Comparison of ENCODE assay signal across 2 cellular contexts in the genomic region with DNA sequence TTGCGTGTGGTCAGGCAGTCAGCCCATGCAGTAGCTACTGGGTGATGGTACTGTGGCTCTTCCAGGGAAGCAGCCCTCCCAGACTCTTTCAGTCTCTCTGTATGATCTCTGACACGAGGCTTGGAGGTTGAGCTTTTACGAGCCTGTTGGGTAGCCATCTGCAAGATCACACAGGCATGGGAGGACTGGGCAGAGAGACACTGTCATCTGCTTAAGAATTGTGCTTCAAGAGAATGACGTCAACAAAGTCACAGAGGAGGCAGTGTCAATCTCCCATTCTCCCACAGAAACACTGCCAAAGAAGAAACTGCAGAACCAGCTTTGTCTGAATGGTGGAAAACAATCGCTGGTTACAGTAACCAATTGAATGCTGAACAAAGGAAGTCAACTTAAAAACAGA.
TF ChIP-seq lines count a peak whose summit lies in the region.

No MANE protein-coding gene starts in this region.

TF ChIP-seq in GM23338, 12 proteins besides CTCF, POLR2A, EP300 and RAD21 (continued from another document):
- TF ChIP-seq, protein P1, sequence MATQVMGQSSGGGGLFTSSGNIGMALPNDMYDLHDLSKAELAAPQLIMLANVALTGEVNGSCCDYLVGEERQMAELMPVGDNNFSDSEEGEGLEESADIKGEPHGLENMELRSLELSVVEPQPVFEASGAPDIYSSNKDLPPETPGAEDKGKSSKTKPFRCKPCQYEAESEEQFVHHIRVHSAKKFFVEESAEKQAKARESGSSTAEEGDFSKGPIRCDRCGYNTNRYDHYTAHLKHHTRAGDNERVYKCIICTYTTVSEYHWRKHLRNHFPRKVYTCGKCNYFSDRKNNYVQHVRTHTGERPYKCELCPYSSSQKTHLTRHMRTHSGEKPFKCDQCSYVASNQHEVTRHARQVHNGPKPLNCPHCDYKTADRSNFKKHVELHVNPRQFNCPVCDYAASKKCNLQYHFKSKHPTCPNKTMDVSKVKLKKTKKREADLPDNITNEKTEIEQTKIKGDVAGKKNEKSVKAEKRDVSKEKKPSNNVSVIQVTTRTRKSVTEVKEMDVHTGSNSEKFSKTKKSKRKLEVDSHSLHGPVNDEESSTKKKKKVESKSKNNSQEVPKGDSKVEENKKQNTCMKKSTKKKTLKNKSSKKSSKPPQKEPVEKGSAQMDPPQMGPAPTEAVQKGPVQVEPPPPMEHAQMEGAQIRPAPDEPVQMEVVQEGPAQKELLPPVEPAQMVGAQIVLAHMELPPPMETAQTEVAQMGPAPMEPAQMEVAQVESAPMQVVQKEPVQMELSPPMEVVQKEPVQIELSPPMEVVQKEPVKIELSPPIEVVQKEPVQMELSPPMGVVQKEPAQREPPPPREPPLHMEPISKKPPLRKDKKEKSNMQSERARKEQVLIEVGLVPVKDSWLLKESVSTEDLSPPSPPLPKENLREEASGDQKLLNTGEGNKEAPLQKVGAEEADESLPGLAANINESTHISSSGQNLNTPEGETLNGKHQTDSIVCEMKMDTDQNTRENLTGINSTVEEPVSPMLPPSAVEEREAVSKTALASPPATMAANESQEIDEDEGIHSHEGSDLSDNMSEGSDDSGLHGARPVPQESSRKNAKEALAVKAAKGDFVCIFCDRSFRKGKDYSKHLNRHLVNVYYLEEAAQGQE (IDR thresholded peaks at IDR 0.05; ENCODE audit: unreplicated experiment), result no peak
- no peak for TF ChIP-seq EZH2phosphoT487 (IDR thresholded peaks at IDR 0.05; ENCODE audit: unreplicated experiment)
- no peak for TF ChIP-seq ZNF114 (CRISPR knock-in tag; IDR thresholded peaks at IDR 0.05)

TF ChIP-seq in H1, 55 proteins besides CTCF, POLR2A, EP300 and RAD21 (continued from another document):
- TF ChIP-seq SIN3A (conservative IDR thresholded peaks at IDR 0.05 in 1 of 2, IDR thresholded peaks at IDR 0.05 in 1 of 2; ENCODE audit: low read depth in 1 of 2, low read length in 2 of 2) (no peak), TBP (IDR thresholded peaks at IDR 0.05; ENCODE audit: low read depth, low read length) (no peak), RXRA (IDR thresholded peaks at IDR 0.05; ENCODE audit: insufficient read depth, low read depth, low read length) (no peak), HDAC2 (IDR thresholded peaks at IDR 0.05; ENCODE audit: borderline replicate concordance in 1 of 2, low read depth in 2 of 2, low read length in 2 of 2) (no peak), GTF2F1 (IDR thresholded peaks at IDR 0.05; ENCODE audit: borderline replicate concordance, low read depth, low read length) (no peak), CBX5 (IDR thresholded peaks at IDR 0.05; ENCODE audit: low read depth, low read length) (no peak), SAP30 (IDR thresholded peaks at IDR 0.05; ENCODE audit: insufficient read depth, insufficient replicate concordance, low read length) (no peak)
